Comparison of ENCODE assay signal across 2 cellular contexts in the genomic region with DNA sequence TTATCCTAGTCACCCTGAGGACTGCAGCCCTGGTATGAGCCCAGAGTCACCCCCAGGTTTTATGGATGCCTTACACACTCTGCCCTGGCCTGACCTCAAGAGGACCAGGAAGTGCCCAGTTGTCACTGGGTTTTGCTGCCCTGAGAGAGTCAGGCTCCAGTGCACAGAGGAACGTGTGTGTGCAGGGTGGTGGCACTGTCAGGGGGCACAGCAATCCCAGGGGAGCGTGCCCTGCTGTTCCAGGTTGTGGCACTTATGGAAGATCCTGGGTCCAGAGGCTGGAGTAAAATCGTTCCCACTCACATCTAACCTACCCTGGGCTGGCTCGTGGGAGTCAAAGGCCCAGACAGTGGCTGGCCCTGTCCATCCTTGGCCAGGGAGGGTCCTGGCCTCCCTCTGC.
TF ChIP-seq lines count a peak whose summit lies in the region.

No MANE protein-coding gene starts in this region.

TF ChIP-seq in HEK293, 187 proteins besides CTCF, POLR2A, EP300 and RAD21:
- TF ChIP-seq ZNF223 (tag by site-specific recombination; IDR thresholded peaks at IDR 0.05): no peak
- peak; percentile 82 for TF ChIP-seq ZNF341 (tag by site-specific recombination; IDR thresholded peaks at IDR 0.05; ENCODE audit: low read depth)
- no peak for TF ChIP-seq ZNF677 (tag by site-specific recombination; IDR thresholded peaks at IDR 0.05)

TF ChIP-seq in H1, 55 proteins besides CTCF, POLR2A, EP300 and RAD21:
- TF ChIP-seq BRCA1 (IDR thresholded peaks at IDR 0.05; ENCODE audit: low read depth, low read length): no peak
